23 cellular contexts compared by ENCODE assay signal in the genomic region with DNA sequence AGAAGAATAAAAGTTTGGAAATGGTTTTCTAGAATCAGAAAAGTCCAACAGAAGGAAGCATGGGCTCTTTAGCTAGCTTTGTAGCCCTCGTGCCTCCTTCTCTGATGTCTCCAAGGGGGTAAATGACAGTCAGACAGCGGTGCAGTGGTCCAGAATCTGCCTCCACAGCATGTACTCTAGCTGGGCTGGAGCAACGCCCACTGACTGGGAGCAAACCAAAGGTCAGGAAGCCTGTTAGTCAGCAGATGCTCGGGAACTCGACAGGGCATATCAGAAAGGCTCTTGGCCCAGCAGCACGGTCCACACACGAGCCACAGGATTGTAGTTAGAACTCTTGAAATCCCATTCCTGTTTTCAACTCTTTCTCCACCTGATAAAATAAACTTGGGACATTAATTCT.
DNase-seq lines count a peak whose midpoint lies in the region; FAIRE-seq and TF ChIP-seq lines count a peak whose summit lies in the region.
"Had no signal": no experiment of that assay in that cellular context is flagged by ENCODE, and none has a peak within 500 bp of the region (broad histone marks: within the 10 kb centered on the region; RNA-seq: fewer than 3 reads in every experiment).

No MANE protein-coding gene starts in this region.

- H3K27me3 ChIP-seq in small intestine (ENCODE audit: control insufficient read depth in 2 of 2, insufficient read depth in 2 of 2, low read length in 2 of 2): no peaks in the 10 kb centered on the region
- H3K27me3 ChIP-seq: SJCRH30, suprapubic skin, uterus had no signal

- H3K36me3 ChIP-seq in small intestine (ENCODE audit: control insufficient read depth in 2 of 2, insufficient read depth in 2 of 2, low read length in 2 of 2): no peaks in the 10 kb centered on the region
- H3K36me3 ChIP-seq: SJCRH30, spleen, suprapubic skin, uterus had no signal

- H3K4me3 ChIP-seq in small intestine (ENCODE audit: low read depth in 1 of 2, low read length in 2 of 2) (no peak overlapping the region), coronary artery (no peak overlapping the region)
- H3K4me3 ChIP-seq: K562, psoas muscle, SJCRH30, spleen, suprapubic skin, uterus had no signal

- 27 to 52% (median 31%) methylated on average over 7 of the region's 7 CpGs for WGBS in small intestine, 3 donors

- no peak for FAIRE-seq in small intestine (lab: Jason Lieb, UNC)
- FAIRE-seq: K562, keratinocyte had no signal

- DNase-seq in HK-2 (ENCODE audit: unreplicated experiment) (peak; percentile 16), caudate nucleus (lab: John Stamatoyannopoulos, UW) (no peak), left kidney (ENCODE audit: low read depth, low spot score) (peak; percentile 46), small intestine (peak; percentile 37), coronary artery (ENCODE audit: low spot score) (no peak), globus pallidus (ENCODE audit: low spot score) (no peak), SKM-1 (lab: John Stamatoyannopoulos, UW; ENCODE audit: unreplicated experiment) (no peak)
- DNase-seq: activated CD4-positive, alpha-beta memory T cell treated with anti-CD3 and anti-CD28 coated beads, Interleukin-2, amount 10 ng/mL, durations not matched to agents 7 days and 5 days; activated gamma-delta T cell; effector memory CD4-positive, alpha-beta T cell; mesenchymal stem cell; MM.1S; NCI-H524; NK-92 treated with Interleukin-12 subunit alpha and Interleukin-12 subunit beta, amount 100 ng/mL, for 24 hours; SJCRH30; spleen; stimulated activated CD4-positive, alpha-beta T cell treated with anti-CD3 and anti-CD28 coated beads, Interleukin-2, amount 100 ng/mL, for 48 hours; T-helper 1 cell; uterus had no signal

- no peaks in the 10 kb centered on the region for H3K4me1 ChIP-seq in small intestine (ENCODE audit: control insufficient read depth in 2 of 2, insufficient read depth in 1 of 2, low read depth in 1 of 2, low read length in 1 of 2)
- H3K4me1 ChIP-seq: psoas muscle, SJCRH30, spleen, suprapubic skin, uterus had no signal

- TF ChIP-seq CTCF in coronary artery (IDR thresholded peaks at IDR 0.05): no peak

- H3K9me3 ChIP-seq in small intestine (ENCODE audit: control insufficient read depth, low read depth): no peaks in the 10 kb centered on the region
- H3K9me3 ChIP-seq: psoas muscle, SJCRH30, spleen, suprapubic skin, uterus had no signal

- H3K27ac ChIP-seq in caudate nucleus (ENCODE audit: low read depth, low read length): peak overlapping the region; percentile 79
- H3K27ac ChIP-seq in small intestine (ENCODE audit: low read depth in 1 of 2, low read length in 1 of 2): no peak overlapping the region
- no peak overlapping the region for H3K27ac ChIP-seq in coronary artery
- H3K27ac ChIP-seq: psoas muscle, SJCRH30, spleen, suprapubic skin, uterus had no signal

Comparison
In these comparisons a context has a peak if more than half of its experiments do, and no peak if none do; other contexts are left out.
1. DNase-seq: peak in HK-2 (single experiment), left kidney (single experiment) and small intestine (single experiment); none in caudate nucleus (0 of 61), coronary artery (single experiment), globus pallidus (single experiment) and SKM-1 (single experiment).